In genomic region chr7:80037689-80038088, GRCh38 we compare ENCODE assay signal across 7 cellular contexts.
"Had no signal": no experiment of that assay in that cellular context is flagged by ENCODE, and none has a peak within 500 bp of the region (broad histone marks: within the 10 kb centered on the region; RNA-seq: fewer than 3 reads in every experiment).

No MANE protein-coding gene starts in this region.

- H3K4me3 ChIP-seq: GM23338 had no signal

- H3K4me2 ChIP-seq: GM23338 had no signal

- DNase-seq: H9, HCEC 1CT had no signal

- FAIRE-seq: H1, H54, HepG2 had no signal

- H2AFZ ChIP-seq: GM23338 had no signal

- H3K27ac ChIP-seq: HL-60 had no signal
